ENCODE assay signal across 29 cellular contexts in the genomic region with DNA sequence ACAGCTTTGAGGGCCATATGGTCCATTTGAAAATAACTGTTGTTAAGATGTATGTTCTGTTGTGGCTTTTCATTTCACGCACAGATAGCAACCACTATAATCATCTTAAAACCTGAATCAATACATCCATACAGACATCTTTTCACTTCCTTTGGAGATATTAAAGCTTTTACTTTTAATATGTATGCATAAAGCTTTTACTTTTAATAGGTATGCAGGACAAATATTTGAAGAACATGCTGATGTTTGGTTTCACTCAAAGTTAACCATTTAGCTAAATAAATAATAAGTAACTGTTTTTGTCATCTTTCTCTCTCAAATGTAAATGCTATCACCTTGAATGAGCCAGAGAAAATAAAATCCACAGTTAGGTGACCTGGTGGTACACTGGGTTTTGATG.
"Had no signal": no experiment of that assay in that cellular context is flagged by ENCODE, and none has a peak within 500 bp of the region (broad histone marks: within the 10 kb centered on the region; RNA-seq: fewer than 3 reads in every experiment).

No MANE protein-coding gene starts in this region.

- H3K27ac ChIP-seq: coronary artery, gastrocnemius medialis, left lung, neural progenitor cell, prostate gland, right atrium auricular region, sigmoid colon, suprapubic skin, transverse colon, upper lobe of right lung, uterus had no signal

- H3K4me1 ChIP-seq: left lung, suprapubic skin, transverse colon, upper lobe of right lung, uterus had no signal

- H3K36me3 ChIP-seq: neural progenitor cell, prostate gland, transverse colon, uterus had no signal

- H3K27me3 ChIP-seq: gastrocnemius medialis, left lung, neural progenitor cell, right atrium auricular region, sigmoid colon, suprapubic skin, transverse colon, upper lobe of right lung, uterus had no signal

- H3K9me3 ChIP-seq: gastrocnemius medialis, left lung, mucosa of descending colon, prostate gland, right atrium auricular region, sigmoid colon, suprapubic skin, transverse colon, upper lobe of right lung, uterus had no signal

- H3K4me3 ChIP-seq: coronary artery, gastrocnemius medialis, left lung, mucosa of descending colon, neural progenitor cell, prostate gland, right atrium auricular region, sigmoid colon, suprapubic skin, transverse colon, upper lobe of right lung, uterus had no signal

- FAIRE-seq: islet of Langerhans, small intestine had no signal

- H2AFZ ChIP-seq: neural progenitor cell had no signal

- H3K4me2 ChIP-seq: neural progenitor cell had no signal

- H3K9ac ChIP-seq: neural progenitor cell had no signal

- DNase-seq: dermis blood vessel endothelial cell; effector memory CD4-positive, alpha-beta T cell; foreskin fibroblast; gastrocnemius medialis; head of caudate nucleus; hippocampal formation; left cardiac atrium; left lung; mesenchymal stem cell; mucosa of descending colon; naive thymus-derived CD4-positive, alpha-beta T cell; nucleus accumbens; sigmoid colon; small intestine; stimulated activated CD4-positive, alpha-beta T cell treated with anti-CD3 and anti-CD28 coated beads, Interleukin-12 subunit alpha, Interleukin-12 subunit beta, amount 100 ng/mL, for 4 hours; stimulated activated CD4-positive, alpha-beta T cell treated with anti-CD3 and anti-CD28 coated beads, Interleukin-1b, Interleukin-23, amount 100 ng/mL, for 48 hours; stimulated activated CD4-positive, alpha-beta T cell treated with anti-CD3 and anti-CD28 coated beads, Interleukin-4, amount 100 ng/mL, for 1 hour; stimulated activated CD8-positive, alpha-beta memory T cell treated with anti-CD3 and anti-CD28 coated beads, Interleukin-4, amount 100 ng/mL, for 48 hours; stimulated activated naive CD4-positive, alpha-beta T cell; stimulated activated naive CD8-positive, alpha-beta T cell treated with anti-CD3 and anti-CD28 coated beads, Interleukin-15, amount 100 ng/mL, for 72 hours; transverse colon; upper lobe of right lung; uterus had no signal
